In genomic region chr4:146883070-146883469, GRCh38 we compare ENCODE assay signal across 37 cellular contexts.
"Had no signal": no experiment of that assay in that cellular context is flagged by ENCODE, and none has a peak within 500 bp of the region (broad histone marks: within the 10 kb centered on the region; RNA-seq: fewer than 3 reads in every experiment).

No MANE protein-coding gene starts in this region.

- H3K4me1 Mint-ChIP-seq: activated B cell treated with CpG ODN at 0.5 μM for 24 hours; activated CD4-positive, alpha-beta T cell treated with anti-CD3 and anti-CD28 coated beads, Interleukin-2, amount 10 ng/mL, durations not matched to agents 24 days and 14 days; activated naive CD4-positive, alpha-beta T cell treated with anti-CD3 and anti-CD28 coated beads, Interleukin-2, amount 50 U/mL, for 24 hours; activated naive CD8-positive, alpha-beta T cell treated with anti-CD3 and anti-CD28 coated beads, Interleukin-2, amount 10 ng/mL, durations not matched to agents 7 days and 5 days; activated naive CD8-positive, alpha-beta T cell treated with anti-CD3 and anti-CD28 coated beads, Interleukin-2, amount 50 U/mL, for 24 hours; activated T-helper 17 cell treated with anti-CD3 and anti-CD28 coated beads, Interleukin-2, amount 50 U/mL, for 72 hours had no signal

- H3K36me3 Mint-ChIP-seq: activated CD4-positive, alpha-beta memory T cell treated with anti-CD3 and anti-CD28 coated beads for 36 hours; activated naive CD4-positive, alpha-beta T cell treated with anti-CD3 and anti-CD28 coated beads, Interleukin-2, amount 50 U/mL, for 24 hours; activated naive CD8-positive, alpha-beta T cell; activated naive CD8-positive, alpha-beta T cell treated with anti-CD3 and anti-CD28 coated beads, Interleukin-2, amount 10 ng/mL, durations not matched to agents 7 days and 5 days; brain had no signal

- H3K27me3 ChIP-seq: ascending aorta, cardiac muscle cell had no signal

- H3K27ac ChIP-seq: ascending aorta, cardiac muscle cell, VCaP had no signal

- DNase-seq: activated B cell treated with CpG ODN at 0.5 μM for 24 hours; activated CD4-positive, alpha-beta memory T cell treated with anti-CD3 and anti-CD28 coated beads for 36 hours; activated CD4-positive, alpha-beta T cell treated with anti-CD3 and anti-CD28 coated beads for 4 hours; activated CD4-positive, alpha-beta T cell treated with anti-CD3 and anti-CD28 coated beads, Interleukin-2, amount 10 ng/mL, durations not matched to agents 24 days and 14 days; activated CD4-positive, alpha-beta T cell treated with anti-CD3 and anti-CD28 coated beads, Interleukin-2, amount 50 U/mL, for 1 hour; activated CD4-positive, alpha-beta T cell treated with anti-CD3 and anti-CD28 coated beads, Interleukin-2, amount 50 U/mL, for 4 hours; activated CD4-positive, CD25-positive, alpha-beta regulatory T cell treated with anti-CD3 and anti-CD28 coated beads, Interleukin-2, amount 50 U/mL, for 72 hours; activated CD8-positive, alpha-beta memory T cell treated with anti-CD3 and anti-CD28 coated beads, Interleukin-2, amount 50 U/mL, for 4 hours; activated CD8-positive, alpha-beta T cell treated with anti-CD3 and anti-CD28 coated beads for 36 hours; activated effector memory CD4-positive, alpha-beta T cell treated with anti-CD3 and anti-CD28 coated beads, Interleukin-2, amount 50 U/mL, for 16 hours; activated gamma-delta T cell treated with Interleukin-2 at 50 U/mL for 16 hours; activated naive CD4-positive, alpha-beta T cell; activated naive CD4-positive, alpha-beta T cell treated with anti-CD3 and anti-CD28 coated beads for 36 hours; activated naive CD8-positive, alpha-beta T cell treated with anti-CD3 and anti-CD28 coated beads, Interleukin-2, amount 10 ng/mL, durations not matched to agents 7 days and 5 days; activated naive CD8-positive, alpha-beta T cell treated with anti-CD3 and anti-CD28 coated beads, Interleukin-2, amount 50 U/mL, for 24 hours; activated T-cell treated with anti-CD3 and anti-CD28 coated beads for 4 hours; activated T-cell treated with anti-CD3 and anti-CD28 coated beads, Interleukin-2, amount 50 U/mL, for 1 hour; activated T-cell treated with anti-CD3 and anti-CD28 coated beads, Interleukin-2, amount 50 U/mL, for 4 hours; activated T-cell treated with anti-CD3 and anti-CD28 coated beads, Interleukin-2, amount 50 U/mL, for 72 hours; amygdala; anterior cingulate cortex; caudate nucleus; SW 1271; T-helper 1 cell; T-helper 2 cell; T-helper 9 cell had no signal

- H3K9me3 Mint-ChIP-seq: activated B cell treated with CpG ODN at 0.5 μM for 24 hours; activated CD4-positive, alpha-beta memory T cell treated with anti-CD3 and anti-CD28 coated beads for 36 hours; activated CD4-positive, alpha-beta T cell treated with anti-CD3 and anti-CD28 coated beads, Interleukin-2, amount 10 ng/mL, durations not matched to agents 24 days and 14 days; activated CD8-positive, alpha-beta T cell treated with anti-CD3 and anti-CD28 coated beads for 36 hours; activated naive CD4-positive, alpha-beta T cell treated with anti-CD3 and anti-CD28 coated beads for 36 hours; activated naive CD4-positive, alpha-beta T cell treated with anti-CD3 and anti-CD28 coated beads, Interleukin-2, amount 50 U/mL, for 24 hours; activated naive CD8-positive, alpha-beta T cell treated with anti-CD3 and anti-CD28 coated beads, Interleukin-2, amount 10 ng/mL, durations not matched to agents 7 days and 5 days; activated naive CD8-positive, alpha-beta T cell treated with anti-CD3 and anti-CD28 coated beads, Interleukin-2, amount 50 U/mL, for 24 hours; activated T-cell treated with anti-CD3 and anti-CD28 coated beads, Interleukin-2, amount 50 U/mL, for 4 hours; activated T-cell treated with anti-CD3 and anti-CD28 coated beads, Interleukin-2, amount 50 U/mL, for 72 hours; activated T-helper 1 cell treated with anti-CD3 and anti-CD28 coated beads, Interleukin-12 subunit alpha, Interleukin-12 subunit beta, Interleukin-2, Interleukin-4 antibody, amounts not matched to agents 30 ng/mL and 10 ng/mL and 1 ng/mL, durations not matched to agents 14 hours and 24 hours and 36 hours; activated T-helper 17 cell treated with anti-CD3 and anti-CD28 coated beads, Interleukin-2, amount 50 U/mL, for 72 hours; central memory CD8-positive, alpha-beta T cell; T-helper 1 cell treated with Interleukin-12 subunit alpha and Interleukin-12 subunit beta and Interleukin-4 antibody, amounts not matched to agents 30 μg/mL and 1 μg/mL, for 36 hours; T-helper 2 cell treated with Interferon-gamma antibody and Interleukin-4, amounts not matched to agents 5 μg/mL and 100 μg/mL, for 36 hours had no signal

- H3K27me3 Mint-ChIP-seq: activated CD4-positive, alpha-beta memory T cell treated with anti-CD3 and anti-CD28 coated beads for 36 hours; activated CD8-positive, alpha-beta T cell treated with anti-CD3 and anti-CD28 coated beads for 36 hours had no signal

- H3K9me3 ChIP-seq: ascending aorta had no signal

- H3K4me3 Mint-ChIP-seq: activated B cell treated with CpG ODN at 0.5 μM for 24 hours; activated CD4-positive, alpha-beta memory T cell treated with anti-CD3 and anti-CD28 coated beads for 36 hours; activated CD4-positive, alpha-beta T cell treated with anti-CD3 and anti-CD28 coated beads, Interleukin-2, amount 10 ng/mL, durations not matched to agents 24 days and 14 days; activated CD8-positive, alpha-beta T cell treated with anti-CD3 and anti-CD28 coated beads for 36 hours; activated naive CD4-positive, alpha-beta T cell treated with anti-CD3 and anti-CD28 coated beads for 36 hours; activated naive CD4-positive, alpha-beta T cell treated with anti-CD3 and anti-CD28 coated beads, Interleukin-2, amount 50 U/mL, for 24 hours; activated naive CD8-positive, alpha-beta T cell; activated naive CD8-positive, alpha-beta T cell treated with anti-CD3 and anti-CD28 coated beads, Interleukin-2, amount 10 ng/mL, durations not matched to agents 7 days and 5 days; activated naive CD8-positive, alpha-beta T cell treated with anti-CD3 and anti-CD28 coated beads, Interleukin-2, amount 50 U/mL, for 24 hours; activated T-cell treated with anti-CD3 and anti-CD28 coated beads, Interleukin-2, amount 50 U/mL, for 4 hours; activated T-cell treated with anti-CD3 and anti-CD28 coated beads, Interleukin-2, amount 50 U/mL, for 72 hours; activated T-helper 1 cell treated with anti-CD3 and anti-CD28 coated beads, Interleukin-12 subunit alpha, Interleukin-12 subunit beta, Interleukin-2, Interleukin-4 antibody, amounts not matched to agents 30 ng/mL and 10 ng/mL and 1 ng/mL, durations not matched to agents 14 hours and 24 hours and 36 hours; activated T-helper 17 cell treated with anti-CD3 and anti-CD28 coated beads, Interleukin-2, amount 50 U/mL, for 72 hours; brain; central memory CD8-positive, alpha-beta T cell; T-helper 1 cell treated with Interleukin-12 subunit alpha and Interleukin-12 subunit beta and Interleukin-4 antibody, amounts not matched to agents 30 μg/mL and 1 μg/mL, for 36 hours; T-helper 2 cell treated with Interferon-gamma antibody and Interleukin-4, amounts not matched to agents 5 μg/mL and 100 μg/mL, for 36 hours had no signal

- H3K4me3 ChIP-seq: ascending aorta, cardiac muscle cell had no signal

- H3K27ac Mint-ChIP-seq: activated B cell treated with CpG ODN at 0.5 μM for 24 hours; activated CD4-positive, alpha-beta memory T cell treated with anti-CD3 and anti-CD28 coated beads for 36 hours; activated CD4-positive, alpha-beta T cell treated with anti-CD3 and anti-CD28 coated beads, Interleukin-2, amount 10 ng/mL, durations not matched to agents 24 days and 14 days; activated CD8-positive, alpha-beta T cell treated with anti-CD3 and anti-CD28 coated beads for 36 hours; activated naive CD4-positive, alpha-beta T cell treated with anti-CD3 and anti-CD28 coated beads for 36 hours; activated naive CD4-positive, alpha-beta T cell treated with anti-CD3 and anti-CD28 coated beads, Interleukin-2, amount 50 U/mL, for 24 hours; activated naive CD8-positive, alpha-beta T cell; activated naive CD8-positive, alpha-beta T cell treated with anti-CD3 and anti-CD28 coated beads, Interleukin-2, amount 10 ng/mL, durations not matched to agents 7 days and 5 days; activated naive CD8-positive, alpha-beta T cell treated with anti-CD3 and anti-CD28 coated beads, Interleukin-2, amount 50 U/mL, for 24 hours; activated T-cell treated with anti-CD3 and anti-CD28 coated beads, Interleukin-2, amount 50 U/mL, for 72 hours; activated T-helper 1 cell treated with anti-CD3 and anti-CD28 coated beads, Interleukin-12 subunit alpha, Interleukin-12 subunit beta, Interleukin-2, Interleukin-4 antibody, amounts not matched to agents 30 ng/mL and 10 ng/mL and 1 ng/mL, durations not matched to agents 14 hours and 24 hours and 36 hours; activated T-helper 17 cell treated with anti-CD3 and anti-CD28 coated beads, Interleukin-2, amount 50 U/mL, for 72 hours; brain; T-helper 1 cell treated with Interleukin-12 subunit alpha and Interleukin-12 subunit beta and Interleukin-4 antibody, amounts not matched to agents 30 μg/mL and 1 μg/mL, for 36 hours; T-helper 2 cell treated with Interferon-gamma antibody and Interleukin-4, amounts not matched to agents 5 μg/mL and 100 μg/mL, for 36 hours had no signal

- H3K36me3 ChIP-seq: ascending aorta, cardiac muscle cell had no signal

- ATAC-seq: activated CD8-positive, alpha-beta T cell treated with anti-CD3 and anti-CD28 coated beads for 36 hours; activated naive CD8-positive, alpha-beta T cell treated with anti-CD3 and anti-CD28 coated beads, Interleukin-2, amount 50 U/mL, for 24 hours; activated T-cell treated with anti-CD3 and anti-CD28 coated beads, Interleukin-2, amount 50 U/mL, for 4 hours; activated T-cell treated with anti-CD3 and anti-CD28 coated beads, Interleukin-2, amount 50 U/mL, for 72 hours; activated T-helper 17 cell treated with anti-CD3 and anti-CD28 coated beads, Interleukin-2, amount 50 U/mL, for 72 hours had no signal

- H3K4me1 ChIP-seq: ascending aorta had no signal
